In genomic region chrX:154047266-154047665, GRCh38 we compare ENCODE assay signal across 12 cellular contexts. TPM values are rescaled to one million over a fixed set of nuclear protein-coding genes. Genes with fewer than 3 reads are reported as not detected.
DNase-seq lines count a peak whose midpoint lies in the region; ATAC-seq and TF ChIP-seq lines count a peak whose summit lies in the region.
"Had no signal": no experiment of that assay in that cellular context is flagged by ENCODE, and none has a peak within 500 bp of the region (broad histone marks: within the 10 kb centered on the region; RNA-seq: fewer than 3 reads in every experiment).

No MANE protein-coding gene starts in this region.

- peaks cover 0 to 65% (median 0%) of the 10 kb centered on the region in 7 donors for H3K27me3 ChIP-seq in heart right ventricle
- H3K27me3 ChIP-seq in naive thymus-derived CD4-positive, alpha-beta T cell (ENCODE audit: control insufficient read depth in 2 of 2, insufficient read depth in 2 of 2, low read length in 2 of 2), result no peaks in the 10 kb centered on the region
- no peaks in the 10 kb centered on the region for H3K27me3 ChIP-seq in uterus
- H3K27me3 ChIP-seq: BE2C, MG63 had no signal

- CTCF ChIA-PET in naive thymus-derived CD4-positive, alpha-beta T cell (lab: Charles Lee), result interaction anchor here (2.5 kb wide), 1 partner anchor 34 kb away, joined by 5 read pairs; no protein-coding TSS in a partner anchor

- no peaks in the 10 kb centered on the region for H3K27me3 Mint-ChIP-seq in chondrocyte (ENCODE audit: low read depth)
- no peaks in the 10 kb centered on the region for H3K27me3 Mint-ChIP-seq in naive thymus-derived CD4-positive, alpha-beta T cell

- H3K9me3 ChIP-seq in heart right ventricle, result no peaks in the 10 kb centered on the region
- H3K9me3 ChIP-seq in naive thymus-derived CD4-positive, alpha-beta T cell (ENCODE audit: control insufficient read depth in 2 of 3, low read length in 3 of 3), result no peaks in the 10 kb centered on the region
- H3K9me3 ChIP-seq in uterus, result no peaks in the 10 kb centered on the region
- H3K9me3 ChIP-seq: BE2C, MG63 had no signal

- DNase-seq in left ventricle myocardium superior, result no peak
- DNase-seq in heart right ventricle, result no peak
- no peak for DNase-seq in chondrocyte (ENCODE audit: low spot score)
- no peak for DNase-seq in naive thymus-derived CD4-positive, alpha-beta T cell
- DNase-seq in uterus, result no peak
- no peak for DNase-seq in substantia nigra (lab: John Stamatoyannopoulos, UW)
- no peak for DNase-seq in medulla oblongata (ENCODE audit: extremely low spot score)
- DNase-seq: activated effector memory CD4-positive, alpha-beta T cell treated with anti-CD3 and anti-CD28 coated beads, Interleukin-2, amount 50 U/mL, for 16 hours; BE2C; MG63; NCI-H226 had no signal

- H3K36me3 Mint-ChIP-seq in chondrocyte (ENCODE audit: low read depth), result peaks cover 2% of the 10 kb centered on the region
- peaks cover 0 to 31% (median 11%) of the 10 kb centered on the region in 5 donors for H3K36me3 Mint-ChIP-seq in naive thymus-derived CD4-positive, alpha-beta T cell

- TF ChIP-seq CTCF in heart right ventricle (IDR thresholded peaks at IDR 0.05) (no peak), chondrocyte (IDR thresholded peaks at IDR 0.05) (no peak), uterus (IDR thresholded peaks at IDR 0.05) (no peak)

- peak overlapping the region; percentile 87 for H3K27ac Mint-ChIP-seq in chondrocyte (ENCODE audit: unreplicated experiment)
- peak overlapping the region in 7 of 9 donors; percentile 6 to 67 (median 26) for H3K27ac Mint-ChIP-seq in naive thymus-derived CD4-positive, alpha-beta T cell

- H3K4me3 Mint-ChIP-seq in chondrocyte (ENCODE audit: unreplicated experiment), result no peak overlapping the region
- peak overlapping the region in 1 of 10 donors; percentile 11 for H3K4me3 Mint-ChIP-seq in naive thymus-derived CD4-positive, alpha-beta T cell

- WGBS in heart right ventricle, 2 donors, result 21 to 29% methylated on average over 3 of the region's 3 CpGs

- H3K4me1 ChIP-seq in heart right ventricle, result peaks cover 15 to 93% (median 57%) of the 10 kb centered on the region in 9 donors
- H3K4me1 ChIP-seq in naive thymus-derived CD4-positive, alpha-beta T cell (ENCODE audit: control insufficient read depth in 2 of 2, insufficient read depth in 2 of 2, low read length in 2 of 2), result no peaks in the 10 kb centered on the region
- peaks cover 0 to 8% of the 10 kb centered on the region in 2 donors for H3K4me1 ChIP-seq in uterus

- peak; percentile 7 for ATAC-seq in left ventricle myocardium superior
- ATAC-seq in heart right ventricle, result no peak
- no peak for ATAC-seq in naive thymus-derived CD4-positive, alpha-beta T cell
- no peak for ATAC-seq in HG02884 (IDR thresholded peaks at IDR 0.05; ENCODE audit: unreplicated experiment)

- H3K27ac ChIP-seq in heart right ventricle (peak overlapping the region in 5 of 10 donors; percentile 22 to 75 (median 61)), uterus (peak overlapping the region; percentile 47 to 79), substantia nigra (ENCODE audit: low read depth, low read length, poor library complexity, severe bottlenecking) (no peak overlapping the region)
- no peak overlapping the region for H3K27ac ChIP-seq in naive thymus-derived CD4-positive, alpha-beta T cell (ENCODE audit: low read depth, low read length)

- H3K4me3 ChIP-seq in heart right ventricle (no peak overlapping the region), uterus (no peak overlapping the region)
- no peak overlapping the region for H3K4me3 ChIP-seq in naive thymus-derived CD4-positive, alpha-beta T cell (ENCODE audit: low read length)
- H3K4me3 ChIP-seq: MG63 had no signal

- H3K9me3 Mint-ChIP-seq in chondrocyte (ENCODE audit: low read depth), result no peaks in the 10 kb centered on the region
- H3K9me3 Mint-ChIP-seq in naive thymus-derived CD4-positive, alpha-beta T cell, result peaks cover 0 to 1% (median 0%) of the 10 kb centered on the region in 11 donors

- TF ChIP-seq POLR2A in uterus (IDR thresholded peaks at IDR 0.05), result no peak

- POLR2A ChIA-PET in naive thymus-derived CD4-positive, alpha-beta T cell (lab: Charles Lee), result no interaction called here

- peaks cover 76% of the 10 kb centered on the region for H3K4me1 Mint-ChIP-seq in chondrocyte (ENCODE audit: low read depth)
- H3K4me1 Mint-ChIP-seq in naive thymus-derived CD4-positive, alpha-beta T cell, result peaks cover 30 to 63% (median 56%) of the 10 kb centered on the region in 7 donors

- H3K36me3 ChIP-seq in heart right ventricle (peaks cover 0 to 19% (median 0%) of the 10 kb centered on the region in 9 donors), uterus (no peaks in the 10 kb centered on the region)
- peaks cover 0 to 41% (median 7%) of the 10 kb centered on the region in 3 experiments for H3K36me3 ChIP-seq in naive thymus-derived CD4-positive, alpha-beta T cell (ENCODE audit: control insufficient read depth in 2 of 3, insufficient read depth in 3 of 3, low read length in 3 of 3)
- H3K36me3 ChIP-seq: BE2C had no signal

- intact Hi-C loops in left ventricle myocardium superior (cut with micrococcal nuclease) (no loop called here), heart right ventricle (cut with DNase I) (loop anchor here in 1 of 10 donors (2.0 kb wide), 1 partner anchor 26 kb away; no protein-coding TSS in a partner anchor), uterus (cut with DNase I; ENCODE audit: low total_unique reads) (no loop called here)
- intact Hi-C loops in naive thymus-derived CD4-positive, alpha-beta T cell (cut with micrococcal nuclease), result no loop called here

RNA-seq across cellular contexts. Expression of gene IRAK1, which starts 27.6 kb away (rescaled TPM):
- total RNA-seq in left ventricle myocardium superior (33.9 TPM), heart right ventricle (10 to 100 TPM; 18.2 to 59.0 (median 27.1) TPM), chondrocyte (88.0 to 113 TPM (median 104 TPM) in 3 replicates), uterus (10 to 100 TPM in 3 of 4 donors, 1 to 10 TPM in 1; 9.7 to 52.6 (median 35.8) TPM)
- 10 to 100 TPM; 26.4 to 58.7 TPM for polyA plus RNA-seq in heart right ventricle
- 100 to 1,000 TPM in 2 of 5 experiments, 10 to 100 TPM in 3; 50.6 to 120 (median 61.6) TPM for total RNA-seq in naive thymus-derived CD4-positive, alpha-beta T cell
- 10 to 100 TPM; 20.0 to 47.2 TPM for polyA plus RNA-seq in naive thymus-derived CD4-positive, alpha-beta T cell

RNA-seq across cellular contexts. Expression of gene MECP2, which starts 50.3 kb away (rescaled TPM):
- total RNA-seq in left ventricle myocardium superior, result 35.9 TPM
- total RNA-seq in heart right ventricle, result 10 to 100 TPM; 33.5 to 39.3 (median 37.6) TPM
- polyA plus RNA-seq in heart right ventricle, result 10 to 100 TPM; 14.0 to 18.5 TPM
- 32.3 to 35.5 TPM (median 34.2 TPM) in 3 replicates for total RNA-seq in chondrocyte
- 100 to 1,000 TPM in 3 of 5 experiments, 10 to 100 TPM in 2; 72.7 to 155 (median 103) TPM for total RNA-seq in naive thymus-derived CD4-positive, alpha-beta T cell
- polyA plus RNA-seq in naive thymus-derived CD4-positive, alpha-beta T cell, result 10 to 100 TPM; 12.1 to 22.5 TPM
- total RNA-seq in uterus, result 100 to 1,000 TPM in 1 of 4 donors, 10 to 100 TPM in 3; 29.7 to 106 (median 50.6) TPM

Comparison
In these comparisons a context has a peak if more than half of its experiments do, and no peak if none do; other contexts are left out.
1. H3K27ac ChIP-seq: peak in uterus (2 of 2); none in naive thymus-derived CD4-positive, alpha-beta T cell (single experiment) and substantia nigra (single experiment).